Comparison of ENCODE assay signal across 9 cellular contexts in the genomic region with DNA sequence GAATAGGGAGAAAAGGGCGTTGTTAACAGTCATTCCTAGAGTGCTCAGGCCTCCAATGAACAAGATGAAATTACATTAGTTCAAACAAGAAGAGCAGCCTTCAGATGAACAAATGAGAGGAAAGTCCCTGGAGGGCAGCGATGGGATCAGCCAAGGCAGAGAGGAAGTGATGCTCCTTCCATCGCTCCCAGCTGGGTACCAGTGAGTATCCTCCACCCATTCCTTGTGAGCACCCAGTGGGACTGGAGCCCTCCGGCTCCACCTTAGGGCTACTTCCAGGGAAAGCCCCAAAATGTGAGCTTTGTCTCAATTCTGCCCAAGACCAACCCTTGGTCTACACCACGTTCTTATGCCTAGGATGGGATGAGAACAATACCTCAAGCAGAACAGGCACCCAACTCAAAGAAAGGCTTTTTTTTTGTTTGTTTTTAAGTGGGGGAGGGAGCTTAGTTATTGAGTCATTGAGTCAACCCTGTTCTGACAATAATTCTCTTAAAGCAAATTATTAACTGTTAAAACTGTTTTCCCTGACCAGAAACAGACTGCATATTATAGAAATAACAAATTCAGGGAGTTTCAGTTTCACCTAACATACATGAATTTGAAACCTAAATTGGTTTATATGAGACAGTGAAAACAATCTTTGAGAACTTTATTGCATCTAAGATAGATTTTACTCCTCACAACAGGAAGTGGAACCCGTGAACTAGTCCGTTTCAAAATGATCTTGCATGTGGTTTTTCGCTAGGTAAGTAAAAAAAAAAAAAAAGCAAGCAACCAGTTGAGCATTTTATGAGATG.
DNase-seq lines count a peak whose midpoint lies in the region; ATAC-seq and TF ChIP-seq lines count a peak whose summit lies in the region.
"Had no signal": no experiment of that assay in that cellular context is flagged by ENCODE, and none has a peak within 500 bp of the region (broad histone marks: within the 10 kb centered on the region; RNA-seq: fewer than 3 reads in every experiment).

No MANE protein-coding gene starts in this region.

- no peaks in the 10 kb centered on the region for H3K4me1 ChIP-seq in upper lobe of right lung

- H3K4me3 Mint-ChIP-seq in activated T-cell treated with anti-CD3 and anti-CD28 coated beads, Interleukin-2, amount 50 U/mL, for 72 hours = peak overlapping the region; percentile 70 to 75
- H3K4me3 Mint-ChIP-seq: neural crest cell had no signal

- H3K27me3 Mint-ChIP-seq in activated T-cell treated with anti-CD3 and anti-CD28 coated beads, Interleukin-2, amount 50 U/mL, for 72 hours (ENCODE audit: low read depth) = peaks cover 9% of the 10 kb centered on the region

- peak; percentile 42 for DNase-seq in stimulated activated CD4-positive, alpha-beta T cell treated with anti-CD3 and anti-CD28 coated beads, Interleukin-15, amount 100 ng/mL, for 24 hours
- DNase-seq in stimulated activated CD4-positive, alpha-beta T cell treated with anti-CD3 and anti-CD28 coated beads, Interleukin-4, amount 100 ng/mL, for 1 hour = no peak
- peak in 1 of 2 donors; percentile 31 for DNase-seq in activated T-cell treated with anti-CD3 and anti-CD28 coated beads, Interleukin-2, amount 50 U/mL, for 72 hours
- DNase-seq in upper lobe of right lung (no peak), germinal center (ENCODE audit: low spot score) (no peak)
- no peak for DNase-seq in stimulated activated CD4-positive, alpha-beta T cell treated with anti-CD3 and anti-CD28 coated beads, Interleukin-2, amount 100 ng/mL, for 24 hours
- DNase-seq in stimulated activated CD4-positive, alpha-beta T cell treated with anti-CD3 and anti-CD28 coated beads, Interleukin-4, amount 100 ng/mL, for 4 hours = no peak

- no peaks in the 10 kb centered on the region for H3K9me3 ChIP-seq in upper lobe of right lung

- intact Hi-C loops in upper lobe of right lung (cut with DNase I) = no loop called here

- peaks cover 4 to 12% of the 10 kb centered on the region in 2 donors for H3K36me3 Mint-ChIP-seq in activated T-cell treated with anti-CD3 and anti-CD28 coated beads, Interleukin-2, amount 50 U/mL, for 72 hours (ENCODE audit: insufficient read depth in 2 of 2)

- H3K27me3 ChIP-seq in upper lobe of right lung = no peaks in the 10 kb centered on the region

- no peak for TF ChIP-seq CTCF in upper lobe of right lung (IDR thresholded peaks at IDR 0.05)

- peaks cover 3% of the 10 kb centered on the region in 2 donors for H3K9me3 Mint-ChIP-seq in activated T-cell treated with anti-CD3 and anti-CD28 coated beads, Interleukin-2, amount 50 U/mL, for 72 hours

- H3K27ac Mint-ChIP-seq in activated T-cell treated with anti-CD3 and anti-CD28 coated beads, Interleukin-2, amount 50 U/mL, for 72 hours = peak overlapping the region; percentile 93

- H3K36me3 ChIP-seq in upper lobe of right lung = no peaks in the 10 kb centered on the region

- no peak overlapping the region for H3K4me3 ChIP-seq in upper lobe of right lung

- peaks cover 82% of the 10 kb centered on the region for H3K4me1 Mint-ChIP-seq in activated T-cell treated with anti-CD3 and anti-CD28 coated beads, Interleukin-2, amount 50 U/mL, for 72 hours (ENCODE audit: low read depth)

- ATAC-seq in HG03097 (IDR thresholded peaks at IDR 0.05; ENCODE audit: low FRiP score, unreplicated experiment) (peak; percentile 62), upper lobe of right lung (no peak)
- peak; percentile 70 to 73 for ATAC-seq in activated T-cell treated with anti-CD3 and anti-CD28 coated beads, Interleukin-2, amount 50 U/mL, for 72 hours (replicated peaks in 1 of 2)

- peak overlapping the region; percentile 7 for H3K27ac ChIP-seq in upper lobe of right lung
